In genomic region chr12:132323171-132324010, GRCh38 we compare ENCODE assay signal across 14 cellular contexts. TPM values are rescaled to one million over a fixed set of nuclear protein-coding genes. Genes with fewer than 3 reads are reported as not detected.
DNase-seq lines count a peak whose midpoint lies in the region; ATAC-seq lines count a peak whose summit lies in the region.
"Had no signal": no experiment of that assay in that cellular context is flagged by ENCODE, and none has a peak within 500 bp of the region (broad histone marks: within the 10 kb centered on the region; RNA-seq: fewer than 3 reads in every experiment).

No MANE protein-coding gene starts in this region.

- H2AFZ ChIP-seq in GM23248 = no peak overlapping the region

- H3K79me1 ChIP-seq in mesendoderm (ENCODE audit: low read length) = no peaks in the 10 kb centered on the region

- H3K4ac ChIP-seq in mesendoderm (ENCODE audit: low read depth, low read length) = no peak overlapping the region

- H4K5ac ChIP-seq in mesendoderm (ENCODE audit: low read length) = no peak overlapping the region

- H2BK120ac ChIP-seq in mesendoderm (ENCODE audit: low read depth, low read length) = no peak overlapping the region

- H3K79me2 ChIP-seq in mesendoderm (ENCODE audit: control insufficient read depth, insufficient read depth, low read length) (no peaks in the 10 kb centered on the region), GM23248 (ENCODE audit: insufficient read depth) (no peaks in the 10 kb centered on the region)

- H3K4me3 ChIP-seq in mesendoderm (ENCODE audit: low read length) (no peak overlapping the region), GM23248 (no peak overlapping the region)
- H3K4me3 ChIP-seq: HAP-1 had no signal

- CTCF ChIA-PET in activated naive CD4-positive, alpha-beta T cell treated with anti-CD3 and anti-CD28 coated beads for 36 hours (lab: Charles Lee) = no interaction called here
- CTCF ChIA-PET in activated CD8-positive, alpha-beta T cell treated with anti-CD3 and anti-CD28 coated beads, Interleukin-2, amount 10 ng/mL, durations not matched to agents 7 days and 5 days (lab: Charles Lee) = no interaction called here

- H3K18ac ChIP-seq in mesendoderm (ENCODE audit: low read length) = no peak overlapping the region

- H3K27ac Mint-ChIP-seq in activated naive CD4-positive, alpha-beta T cell treated with anti-CD3 and anti-CD28 coated beads for 36 hours = peak overlapping the region; percentile 66
- H3K27ac Mint-ChIP-seq in activated naive CD4-positive, alpha-beta T cell treated with anti-CD3 and anti-CD28 coated beads, Interleukin-2, amount 50 U/mL, for 72 hours = no peak overlapping the region
- H3K27ac Mint-ChIP-seq in activated CD8-positive, alpha-beta T cell treated with anti-CD3 and anti-CD28 coated beads, Interleukin-2, amount 10 ng/mL, durations not matched to agents 7 days and 5 days = peak overlapping the region; percentile 71
- peak overlapping the region; percentile 4 for H3K27ac Mint-ChIP-seq in stimulated activated naive CD8-positive, alpha-beta T cell treated with anti-CD3 and anti-CD28 coated beads, Interleukin-15, Interleukin-2, amounts not matched to agents 100 ng/mL and 50 ng/mL, for 24 hours

- H3K9me2 ChIP-seq in GM23248 (ENCODE audit: insufficient read depth) = no peaks in the 10 kb centered on the region

- no peak overlapping the region for H3K23ac ChIP-seq in mesendoderm (ENCODE audit: low read length)

- peak; percentile 45 for DNase-seq in activated naive CD4-positive, alpha-beta T cell treated with anti-CD3 and anti-CD28 coated beads for 36 hours
- no peak for DNase-seq in activated naive CD4-positive, alpha-beta T cell treated with anti-CD3 and anti-CD28 coated beads, Interleukin-2, amount 50 U/mL, for 72 hours (ENCODE audit: low spot score in 2 of 2)
- peak; percentile 31 for DNase-seq in activated CD8-positive, alpha-beta T cell treated with anti-CD3 and anti-CD28 coated beads, Interleukin-2, amount 10 ng/mL, durations not matched to agents 7 days and 5 days
- DNase-seq in inferior parietal cortex (ENCODE audit: extremely low spot score) (peak; percentile 33), AG08395 (ENCODE audit: low spot score) (no peak), mesendoderm (no peak), GM23248 (no peak)
- DNase-seq: activated effector memory CD4-positive, alpha-beta T cell treated with anti-CD3 and anti-CD28 coated beads, Interleukin-2, amount 50 U/mL, for 16 hours; cortex of kidney; islet precursor cell; NCI-H1092 had no signal

- H3K9ac ChIP-seq in mesendoderm (ENCODE audit: low read length) = no peak overlapping the region
- no peak overlapping the region for H3K9ac ChIP-seq in GM23248

- no peaks in the 10 kb centered on the region for H3K9me3 ChIP-seq in GM23248 (ENCODE audit: low read depth)
- H3K9me3 ChIP-seq: HAP-1 had no signal

- H3K27me3 ChIP-seq in mesendoderm (ENCODE audit: insufficient read depth, low read length, poor library complexity) = peaks cover 12% of the 10 kb centered on the region
- H3K27me3 ChIP-seq in GM23248 (replicated peaks; ENCODE audit: insufficient read depth) = peaks cover 23% of the 10 kb centered on the region

- no peak overlapping the region for H2BK15ac ChIP-seq in mesendoderm (replicated peaks; ENCODE audit: low read depth)

- in situ Hi-C loops in GM23248 (cut with MboI) = no loop called here

- no peak overlapping the region for H2AK5ac ChIP-seq in mesendoderm (ENCODE audit: low read length)

- peaks cover 12% of the 10 kb centered on the region for H3K27me3 Mint-ChIP-seq in activated naive CD4-positive, alpha-beta T cell treated with anti-CD3 and anti-CD28 coated beads for 36 hours (ENCODE audit: low read depth)
- peaks cover 9% of the 10 kb centered on the region for H3K27me3 Mint-ChIP-seq in activated CD8-positive, alpha-beta T cell treated with anti-CD3 and anti-CD28 coated beads, Interleukin-2, amount 10 ng/mL, durations not matched to agents 7 days and 5 days (ENCODE audit: low read depth)
- H3K27me3 Mint-ChIP-seq in stimulated activated naive CD8-positive, alpha-beta T cell treated with anti-CD3 and anti-CD28 coated beads, Interleukin-15, Interleukin-2, amounts not matched to agents 100 ng/mL and 50 ng/mL, for 24 hours = peaks cover 30% of the 10 kb centered on the region

- peaks cover 30% of the 10 kb centered on the region for H3K4me1 Mint-ChIP-seq in activated naive CD4-positive, alpha-beta T cell treated with anti-CD3 and anti-CD28 coated beads for 36 hours (ENCODE audit: low read depth)
- peaks cover 15% of the 10 kb centered on the region for H3K4me1 Mint-ChIP-seq in activated CD8-positive, alpha-beta T cell treated with anti-CD3 and anti-CD28 coated beads, Interleukin-2, amount 10 ng/mL, durations not matched to agents 7 days and 5 days (ENCODE audit: low read depth)
- peaks cover 35% of the 10 kb centered on the region for H3K4me1 Mint-ChIP-seq in stimulated activated naive CD8-positive, alpha-beta T cell treated with anti-CD3 and anti-CD28 coated beads, Interleukin-15, Interleukin-2, amounts not matched to agents 100 ng/mL and 50 ng/mL, for 24 hours (ENCODE audit: low read depth)

- peak overlapping the region; percentile 53 for H3K4me3 Mint-ChIP-seq in activated naive CD4-positive, alpha-beta T cell treated with anti-CD3 and anti-CD28 coated beads for 36 hours
- peak overlapping the region; percentile 39 for H3K4me3 Mint-ChIP-seq in activated CD8-positive, alpha-beta T cell treated with anti-CD3 and anti-CD28 coated beads, Interleukin-2, amount 10 ng/mL, durations not matched to agents 7 days and 5 days
- peak overlapping the region; percentile 44 for H3K4me3 Mint-ChIP-seq in stimulated activated naive CD8-positive, alpha-beta T cell treated with anti-CD3 and anti-CD28 coated beads, Interleukin-15, Interleukin-2, amounts not matched to agents 100 ng/mL and 50 ng/mL, for 24 hours

- H3K36me3 Mint-ChIP-seq in activated naive CD4-positive, alpha-beta T cell treated with anti-CD3 and anti-CD28 coated beads for 36 hours (ENCODE audit: low read depth) = no peaks in the 10 kb centered on the region
- no peaks in the 10 kb centered on the region for H3K36me3 Mint-ChIP-seq in activated naive CD4-positive, alpha-beta T cell treated with anti-CD3 and anti-CD28 coated beads, Interleukin-2, amount 50 U/mL, for 72 hours
- H3K36me3 Mint-ChIP-seq in activated CD8-positive, alpha-beta T cell treated with anti-CD3 and anti-CD28 coated beads, Interleukin-2, amount 10 ng/mL, durations not matched to agents 7 days and 5 days (ENCODE audit: low read depth) = no peaks in the 10 kb centered on the region
- H3K36me3 Mint-ChIP-seq in stimulated activated naive CD8-positive, alpha-beta T cell treated with anti-CD3 and anti-CD28 coated beads, Interleukin-15, Interleukin-2, amounts not matched to agents 100 ng/mL and 50 ng/mL, for 24 hours (ENCODE audit: low read depth) = no peaks in the 10 kb centered on the region

- no peak overlapping the region for H3K4me2 ChIP-seq in mesendoderm (ENCODE audit: low read length)
- H3K4me2 ChIP-seq in GM23248 (ENCODE audit: unreplicated experiment) = no peak overlapping the region

- no peaks in the 10 kb centered on the region for H4K20me1 ChIP-seq in GM23248 (ENCODE audit: insufficient read depth)

- no peak overlapping the region for H3K56ac ChIP-seq in mesendoderm (ENCODE audit: low read length)

- POLR2A ChIA-PET in activated CD8-positive, alpha-beta T cell treated with anti-CD3 and anti-CD28 coated beads, Interleukin-2, amount 10 ng/mL, durations not matched to agents 7 days and 5 days (lab: Charles Lee) = no interaction called here

- H3K4me1 ChIP-seq in mesendoderm (ENCODE audit: control insufficient read depth, low read depth, low read length) = peaks cover 3% of the 10 kb centered on the region
- H3K4me1 ChIP-seq in GM23248 (ENCODE audit: insufficient read depth) = peaks cover 15% of the 10 kb centered on the region; the same call in 1 of the 2 replicates
- H3K4me1 ChIP-seq: HAP-1 had no signal

- ATAC-seq in activated naive CD4-positive, alpha-beta T cell treated with anti-CD3 and anti-CD28 coated beads, Interleukin-2, amount 50 U/mL, for 72 hours = no peak
- ATAC-seq in activated CD8-positive, alpha-beta T cell treated with anti-CD3 and anti-CD28 coated beads, Interleukin-2, amount 10 ng/mL, durations not matched to agents 7 days and 5 days = peak; percentile 57

- intact Hi-C loops in activated naive CD4-positive, alpha-beta T cell treated with anti-CD3 and anti-CD28 coated beads for 36 hours (cut with micrococcal nuclease) = no loop called here

- H2BK5ac ChIP-seq in mesendoderm (ENCODE audit: low read length) = no peak overlapping the region

- H3K36me3 ChIP-seq in mesendoderm (ENCODE audit: control insufficient read depth, insufficient read depth, low read length) (no peaks in the 10 kb centered on the region), GM23248 (ENCODE audit: low read depth) (no peaks in the 10 kb centered on the region)
- H3K36me3 ChIP-seq: HAP-1 had no signal

- H3K27ac ChIP-seq in mesendoderm (ENCODE audit: low read depth, low read length) (no peak overlapping the region), GM23248 (no peak overlapping the region)

- no peaks in the 10 kb centered on the region for H3K9me3 Mint-ChIP-seq in activated naive CD4-positive, alpha-beta T cell treated with anti-CD3 and anti-CD28 coated beads for 36 hours
- no peaks in the 10 kb centered on the region for H3K9me3 Mint-ChIP-seq in activated naive CD4-positive, alpha-beta T cell treated with anti-CD3 and anti-CD28 coated beads, Interleukin-2, amount 50 U/mL, for 72 hours
- no peaks in the 10 kb centered on the region for H3K9me3 Mint-ChIP-seq in activated CD8-positive, alpha-beta T cell treated with anti-CD3 and anti-CD28 coated beads, Interleukin-2, amount 10 ng/mL, durations not matched to agents 7 days and 5 days (ENCODE audit: insufficient read depth)
- H3K9me3 Mint-ChIP-seq in stimulated activated naive CD8-positive, alpha-beta T cell treated with anti-CD3 and anti-CD28 coated beads, Interleukin-15, Interleukin-2, amounts not matched to agents 100 ng/mL and 50 ng/mL, for 24 hours = no peaks in the 10 kb centered on the region

- H4K8ac ChIP-seq in mesendoderm (ENCODE audit: low read depth, low read length) = no peak overlapping the region

- WGBS in mesendoderm (ENCODE audit: extremely low coverage, insufficient coverage, low lambda C conversion rate) = no CpG with 5 or more reads among the region's 44 CpGs
- WGBS in GM23248 (ENCODE audit: low coverage in 1 of 2, low lambda C conversion rate in 2 of 2, missing lambda C conversion rate in 2 of 2), 2 experiments = 48 to 51% methylated on average over 44 of the region's 44 CpGs

- H3F3A ChIP-seq in GM23248 (ENCODE audit: insufficient read depth) = peaks cover 14% of the 10 kb centered on the region

RNA-seq across cellular contexts. Expression of gene GALNT9, which starts 6.0 kb away (rescaled TPM):
- 1 to 10 TPM in 1 of 2 experiments, under 1 TPM in 1; 0.86 to 1.2 TPM for total RNA-seq in activated naive CD4-positive, alpha-beta T cell treated with anti-CD3 and anti-CD28 coated beads for 36 hours
- under 1 TPM in 1 of 2 donors, not detected in 1; 0.41 TPM for total RNA-seq in activated naive CD4-positive, alpha-beta T cell treated with anti-CD3 and anti-CD28 coated beads, Interleukin-2, amount 50 U/mL, for 72 hours
- not detected for total RNA-seq in activated CD8-positive, alpha-beta T cell treated with anti-CD3 and anti-CD28 coated beads, Interleukin-2, amount 10 ng/mL, durations not matched to agents 7 days and 5 days
- 0.11 TPM for polyA plus RNA-seq in mesendoderm (2013, experiment 1 of 2)
- 0.08 TPM for polyA plus RNA-seq in mesendoderm (2013, experiment 2 of 2)
- 1.4 and 1.5 TPM in 2 replicates for total RNA-seq in GM23248 (2014; rRNA removed; shearing (Covaris generic))
- polyA plus RNA-seq in GM23248 (2016; fragmentation: Nextera tagmentation; extraction: Ambion mirVana) = 0.33 TPM in 2 replicates
- total RNA-seq: NCI-H460 had no signal

Comparison
In these comparisons a context has a peak if more than half of its experiments do, and no peak if none do; other contexts are left out.
1. DNase-seq: peak in activated naive CD4-positive, alpha-beta T cell treated with anti-CD3 and anti-CD28 coated beads for 36 hours (single experiment), activated CD8-positive, alpha-beta T cell treated with anti-CD3 and anti-CD28 coated beads, Interleukin-2, amount 10 ng/mL, durations not matched to agents 7 days and 5 days (single experiment) and inferior parietal cortex (single experiment); none in activated naive CD4-positive, alpha-beta T cell treated with anti-CD3 and anti-CD28 coated beads, Interleukin-2, amount 50 U/mL, for 72 hours (0 of 2), AG08395 (single experiment), mesendoderm (single experiment) and GM23248 (single experiment).
2. H3K27ac Mint-ChIP-seq: peak in activated naive CD4-positive, alpha-beta T cell treated with anti-CD3 and anti-CD28 coated beads for 36 hours (single experiment), activated CD8-positive, alpha-beta T cell treated with anti-CD3 and anti-CD28 coated beads, Interleukin-2, amount 10 ng/mL, durations not matched to agents 7 days and 5 days (single experiment) and stimulated activated naive CD8-positive, alpha-beta T cell treated with anti-CD3 and anti-CD28 coated beads, Interleukin-15, Interleukin-2, amounts not matched to agents 100 ng/mL and 50 ng/mL, for 24 hours (single experiment); none in activated naive CD4-positive, alpha-beta T cell treated with anti-CD3 and anti-CD28 coated beads, Interleukin-2, amount 50 U/mL, for 72 hours (0 of 2).
3. Peak in every context shown above with its lines, with median percentiles within 50 percentile points of each other: H3K4me3 Mint-ChIP-seq.